In the genomic region with DNA sequence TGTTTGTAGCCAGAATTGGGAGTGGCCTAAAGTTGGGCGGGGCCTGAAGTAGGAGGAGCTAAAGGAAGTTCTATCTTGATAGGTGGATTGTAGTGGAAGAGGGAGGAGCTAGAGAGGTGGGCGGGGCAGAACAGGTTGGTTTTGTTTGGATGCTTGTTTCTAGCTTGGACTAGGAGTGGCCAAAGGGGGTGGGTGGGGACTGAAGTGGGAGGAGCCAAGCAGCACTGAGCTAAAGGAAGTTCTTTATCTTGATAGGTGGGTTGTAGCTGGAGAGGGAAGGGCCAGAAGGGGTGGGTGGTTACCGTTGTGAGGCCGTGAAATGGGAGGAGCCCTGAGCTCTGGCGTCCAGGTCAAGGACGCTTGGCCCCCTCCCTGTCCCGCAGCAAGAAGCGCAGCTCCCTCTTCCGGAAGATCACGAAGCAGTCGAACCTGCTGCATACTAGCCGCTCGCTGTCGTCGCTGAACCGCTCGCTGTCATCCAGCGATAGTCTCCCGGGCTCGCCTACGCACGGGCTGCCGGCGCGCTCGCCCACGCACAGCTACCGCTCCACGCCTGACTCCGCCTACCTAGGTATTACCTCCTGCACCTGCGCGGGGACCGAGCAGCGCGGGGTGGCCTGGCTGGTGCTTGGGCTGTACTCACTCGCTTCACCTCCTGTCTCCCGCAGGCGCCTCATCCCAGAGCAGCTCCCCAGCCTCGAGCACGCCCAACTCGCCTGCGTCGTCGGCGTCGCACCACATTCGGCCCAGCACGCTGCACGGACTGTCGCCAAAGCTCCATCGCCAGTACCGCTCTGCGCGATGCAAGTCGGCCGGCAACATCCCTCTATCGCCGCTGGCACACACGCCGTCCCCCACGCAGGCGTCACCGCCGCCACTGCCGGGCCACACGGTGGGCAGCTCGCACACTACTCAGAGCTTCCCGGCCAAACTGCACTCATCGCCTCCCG, we compare ENCODE assay signal across 9 cellular contexts. TPM values are rescaled to one million over a fixed set of nuclear protein-coding genes. Genes with fewer than 3 reads are reported as not detected.
DNase-seq lines count a peak whose midpoint lies in the region; ATAC-seq and TF ChIP-seq lines count a peak whose summit lies in the region.
"Had no signal": no experiment of that assay in that cellular context is flagged by ENCODE, and none has a peak within 500 bp of the region (broad histone marks: within the 10 kb centered on the region; RNA-seq: fewer than 3 reads in every experiment).

No MANE protein-coding gene starts in this region.

- peaks cover 2% of the 10 kb centered on the region for H3K27me3 Mint-ChIP-seq in activated CD4-positive, alpha-beta memory T cell treated with anti-CD3 and anti-CD28 coated beads for 36 hours

- peaks cover 25% of the 10 kb centered on the region for H3K36me3 Mint-ChIP-seq in activated CD4-positive, alpha-beta memory T cell treated with anti-CD3 and anti-CD28 coated beads for 36 hours

- TF ChIP-seq CTCF in C4-2B (conservative IDR thresholded peaks at IDR 0.05), result no peak
- TF ChIP-seq CTCF in fibroblast of mammary gland (conservative IDR thresholded peaks at IDR 0.05; ENCODE audit: control insufficient read depth, insufficient read depth, low read depth, low read length), result no peak

- peak overlapping the region; percentile 35 for H3K4me3 Mint-ChIP-seq in activated CD4-positive, alpha-beta memory T cell treated with anti-CD3 and anti-CD28 coated beads for 36 hours

- POLR2A ChIA-PET in activated CD4-positive, alpha-beta memory T cell treated with anti-CD3 and anti-CD28 coated beads for 36 hours (lab: Charles Lee), result interaction anchor here (0.8 to 1.6 kb wide), 4 partner anchors 9 to 39 kb away, joined by 3 to 6 read pairs (median 5); partner anchors contain the start of genes GCDH and RTBDN

- peaks cover 25% of the 10 kb centered on the region for H3K36me3 ChIP-seq in HUES48 (ENCODE audit: control insufficient read depth, insufficient read depth, low read length)

- peaks cover 6% of the 10 kb centered on the region for H3K9me3 Mint-ChIP-seq in activated CD4-positive, alpha-beta memory T cell treated with anti-CD3 and anti-CD28 coated beads for 36 hours

- H3K4me3 ChIP-seq in HUES48 (ENCODE audit: low read depth, low read length) (peak overlapping the region; percentile 46), fibroblast of mammary gland (ENCODE audit: control insufficient read depth, low read depth, low read length) (no peak overlapping the region)
- H3K4me3 ChIP-seq: HAP-1 had no signal

- no peaks in the 10 kb centered on the region for H3K27me3 ChIP-seq in HUES48 (ENCODE audit: control insufficient read depth, insufficient read depth, low read length)

- H3K27ac ChIP-seq in C4-2B (peak overlapping the region; percentile 40; the same call in 1 of the 2 replicates), HUES48 (ENCODE audit: low read depth, low read length) (no peak overlapping the region)

- no peak overlapping the region for H3K27ac Mint-ChIP-seq in activated CD4-positive, alpha-beta memory T cell treated with anti-CD3 and anti-CD28 coated beads for 36 hours

- CTCF ChIA-PET in activated CD4-positive, alpha-beta memory T cell treated with anti-CD3 and anti-CD28 coated beads for 36 hours (lab: Charles Lee), result interaction anchor here (0.8 to 1.9 kb wide), 5 partner anchors 9 to 116 kb away, joined by 3 to 10 read pairs (median 6); no protein-coding TSS in a partner anchor

- no peaks in the 10 kb centered on the region for H3K9me3 ChIP-seq in HUES48 (ENCODE audit: control insufficient read depth, insufficient read depth, low read length)
- H3K9me3 ChIP-seq: HAP-1 had no signal

- peak; percentile 81 for DNase-seq in activated CD4-positive, alpha-beta memory T cell treated with anti-CD3 and anti-CD28 coated beads for 36 hours
- DNase-seq in fibroblast of mammary gland (ENCODE audit: low read depth), result peak; percentile 61
- peak; percentile 91 for DNase-seq in posterior vena cava (ENCODE audit: low spot score)
- DNase-seq in hippocampal formation (lab: John Stamatoyannopoulos, UW), result no peak

- intact Hi-C loops in activated CD4-positive, alpha-beta memory T cell treated with anti-CD3 and anti-CD28 coated beads for 36 hours (cut with micrococcal nuclease), result no loop called here
- intact Hi-C loops in posterior vena cava (cut with DNase I), result no loop called here

- H3K9ac ChIP-seq in HUES48 (ENCODE audit: low read depth, low read length), result no peak overlapping the region

- ATAC-seq in HG03175 (IDR thresholded peaks at IDR 0.05; ENCODE audit: unreplicated experiment) (no peak), HG03432 (IDR thresholded peaks at IDR 0.05; ENCODE audit: unreplicated experiment) (no peak)

- H3K4me1 ChIP-seq in HUES48 (ENCODE audit: control insufficient read depth, insufficient read depth, low read length), result no peaks in the 10 kb centered on the region
- H3K4me1 ChIP-seq: HAP-1 had no signal

- H3K4me1 Mint-ChIP-seq in activated CD4-positive, alpha-beta memory T cell treated with anti-CD3 and anti-CD28 coated beads for 36 hours (ENCODE audit: low read depth), result peaks cover 5% of the 10 kb centered on the region

RNA-seq across cellular contexts. Expression of gene DNASE2, which starts 8.0 kb away (rescaled TPM):
- total RNA-seq in activated CD4-positive, alpha-beta memory T cell treated with anti-CD3 and anti-CD28 coated beads for 36 hours, result 10 to 100 TPM; 27.0 to 27.5 TPM
- total RNA-seq in posterior vena cava, result 10 to 100 TPM; 20.2 to 31.8 TPM

RNA-seq across cellular contexts. Expression of gene KLF1, which starts 13.8 kb away (rescaled TPM):
- total RNA-seq in activated CD4-positive, alpha-beta memory T cell treated with anti-CD3 and anti-CD28 coated beads for 36 hours, result under 1 TPM; 0.12 to 0.19 TPM
- total RNA-seq in posterior vena cava, result under 1 TPM in 1 of 2 donors, not detected in 1; 0.33 TPM

RNA-seq across cellular contexts. Expression of gene GCDH, which starts 17.7 kb away (rescaled TPM):
- total RNA-seq in activated CD4-positive, alpha-beta memory T cell treated with anti-CD3 and anti-CD28 coated beads for 36 hours, result 10 to 100 TPM; 33.6 to 34.4 TPM
- total RNA-seq in posterior vena cava, result 10 to 100 TPM in 1 of 2 donors, 1 to 10 TPM in 1; 8.5 to 14.6 TPM

RNA-seq across cellular contexts. Expression of gene MAST1, which starts 34.9 kb away (rescaled TPM):
- 1 to 10 TPM; 1.7 to 2.3 TPM for total RNA-seq in activated CD4-positive, alpha-beta memory T cell treated with anti-CD3 and anti-CD28 coated beads for 36 hours
- under 1 TPM in 1 of 2 donors, not detected in 1; 0.37 TPM for total RNA-seq in posterior vena cava

RNA-seq across cellular contexts. Expression of gene RTBDN, which starts 38.8 kb away (rescaled TPM):
- total RNA-seq in activated CD4-positive, alpha-beta memory T cell treated with anti-CD3 and anti-CD28 coated beads for 36 hours, result not detected
- not detected for total RNA-seq in posterior vena cava

Comparison
In these comparisons a context has a peak if more than half of its experiments do, and no peak if none do; other contexts are left out.
1. DNase-seq: peak in activated CD4-positive, alpha-beta memory T cell treated with anti-CD3 and anti-CD28 coated beads for 36 hours (single experiment), fibroblast of mammary gland (single experiment) and posterior vena cava (single experiment); none in hippocampal formation (0 of 2).